1 cellular context compared by ENCODE assay signal in genomic region chr19:39995794-39996193, GRCh38.
TF ChIP-seq lines count a peak whose summit lies in the region.

No MANE protein-coding gene starts in this region.

TF ChIP-seq in GM23338, 12 proteins besides CTCF, POLR2A, EP300 and RAD21 (continued from another document):
- TF ChIP-seq ZNF462 (CRISPR knock-in tag; IDR thresholded peaks at IDR 0.05): no peak
- no peak for TF ChIP-seq EZH2 (IDR thresholded peaks at IDR 0.05; ENCODE audit: low read depth, unreplicated experiment)
- no peak for TF ChIP-seq ETS1 (IDR thresholded peaks at IDR 0.05)
- no peak for TF ChIP-seq JUNB (IDR thresholded peaks at IDR 0.05; ENCODE audit: unreplicated experiment)
- no peak for TF ChIP-seq REST (IDR thresholded peaks at IDR 0.05; ENCODE audit: unreplicated experiment)
- TF ChIP-seq EZH2phosphoT487 (IDR thresholded peaks at IDR 0.05; ENCODE audit: unreplicated experiment): no peak
- no peak for TF ChIP-seq NANOG (IDR thresholded peaks at IDR 0.05; ENCODE audit: borderline replicate concordance)
TF ChIP-seq in GM23338: peak in this region for 0.
